22 cellular contexts compared by ENCODE assay signal in the genomic region with DNA sequence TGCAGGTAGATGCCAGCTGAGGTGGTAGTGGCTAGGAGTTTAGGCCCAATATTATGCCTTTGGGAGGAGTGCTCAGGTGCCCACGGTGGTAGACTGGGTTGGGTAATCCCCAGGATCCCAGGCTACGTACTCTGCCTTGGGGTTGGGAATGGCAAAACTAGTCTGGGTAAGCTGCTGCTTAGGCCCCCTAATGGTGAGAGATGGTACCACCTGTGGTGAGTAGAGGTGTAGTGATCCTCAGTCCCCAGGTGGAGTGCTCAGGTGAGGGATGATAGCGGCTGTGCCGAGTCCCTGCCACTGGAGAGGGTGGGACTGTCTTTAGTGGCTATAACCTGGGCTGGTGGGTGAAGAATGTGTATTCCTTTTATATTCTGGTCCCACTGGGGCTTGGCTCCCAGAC.
DNase-seq lines count a peak whose midpoint lies in the region; ATAC-seq, FAIRE-seq and TF ChIP-seq lines count a peak whose summit lies in the region.
"Had no signal": no experiment of that assay in that cellular context is flagged by ENCODE, and none has a peak within 500 bp of the region (broad histone marks: within the 10 kb centered on the region; RNA-seq: fewer than 3 reads in every experiment).

No MANE protein-coding gene starts in this region.

- no peaks in the 10 kb centered on the region for H3K36me3 ChIP-seq in HCT116 (ENCODE audit: control insufficient read depth in 1 of 2, insufficient read depth in 2 of 2, low read length in 2 of 2)
- no peaks in the 10 kb centered on the region for H3K36me3 ChIP-seq in GM12878 (ENCODE audit: control insufficient read depth in 2 of 2, insufficient read depth in 2 of 2, low read length in 1 of 2)
- no peaks in the 10 kb centered on the region for H3K36me3 ChIP-seq in naive thymus-derived CD4-positive, alpha-beta T cell (ENCODE audit: control insufficient read depth in 2 of 3, insufficient read depth in 3 of 3, low read length in 3 of 3)
- H3K36me3 ChIP-seq: neutrophil had no signal

- no peak for TF ChIP-seq EP300 in GM12878 (IDR thresholded peaks at IDR 0.05; ENCODE audit: borderline replicate concordance in 1 of 2, control insufficient read depth in 1 of 2, low read depth in 2 of 2, low read length in 2 of 2)

- H3K4me3 Mint-ChIP-seq in naive thymus-derived CD4-positive, alpha-beta T cell, result no peak overlapping the region
- H3K4me3 Mint-ChIP-seq: activated CD4-positive, alpha-beta T cell treated with anti-CD3 and anti-CD28 coated beads for 36 hours; CD8-positive, alpha-beta T cell; effector memory CD8-positive, alpha-beta T cell had no signal

- CTCF ChIA-PET in HCT116 (lab: Charles Lee) (no interaction called here), GM12878 (lab: Yijun Ruan, JAX) (interaction anchor here (1.0 kb wide), 1 partner anchor 9 kb away, joined by 3 read pairs; no protein-coding TSS in a partner anchor)
- CTCF ChIA-PET in naive thymus-derived CD4-positive, alpha-beta T cell (lab: Charles Lee), result no interaction called here

- no peaks in the 10 kb centered on the region for H4K20me1 ChIP-seq in HCT116 (ENCODE audit: insufficient read depth)
- no peaks in the 10 kb centered on the region for H4K20me1 ChIP-seq in GM12878 (ENCODE audit: control insufficient read depth, insufficient read depth)

- no peaks in the 10 kb centered on the region for H3K27me3 ChIP-seq in HCT116 (ENCODE audit: insufficient read depth, low read length)
- no peaks in the 10 kb centered on the region for H3K27me3 ChIP-seq in GM12878 (replicated peaks in 1 of 2; ENCODE audit: control insufficient read depth in 2 of 2, insufficient read depth in 2 of 2, low read length in 1 of 2)
- no peaks in the 10 kb centered on the region for H3K27me3 ChIP-seq in naive thymus-derived CD4-positive, alpha-beta T cell (ENCODE audit: control insufficient read depth in 2 of 2, insufficient read depth in 2 of 2, low read length in 2 of 2)
- H3K27me3 ChIP-seq: body of pancreas, neutrophil had no signal

- peaks cover 3 to 23% (median 12%) of the 10 kb centered on the region in 11 donors for H3K9me3 Mint-ChIP-seq in naive thymus-derived CD4-positive, alpha-beta T cell

- H3K27ac ChIP-seq in HCT116 (ENCODE audit: low read depth, low read length) (no peak overlapping the region), GM12878 (ENCODE audit: control insufficient read depth, insufficient read depth) (no peak overlapping the region)
- no peak overlapping the region for H3K27ac ChIP-seq in naive thymus-derived CD4-positive, alpha-beta T cell (ENCODE audit: low read depth, low read length)
- H3K27ac ChIP-seq: body of pancreas, neutrophil had no signal

- in situ Hi-C loops in GM12878 (cut with MboI), result no loop called here

- BruUV-seq in HCT116 (replicated peaks; lab: Mats Ljungman, UMichigan) (no TSS peak), GM12878 (replicated peaks; lab: Mats Ljungman, UMichigan) (no TSS peak)

- H3K4me3 ChIP-seq in GM12865 (ENCODE audit: low read depth, low read length) (no peak overlapping the region), HCT116 (replicated peaks in 1 of 2; ENCODE audit: low read depth in 1 of 2, low read length in 2 of 2) (no peak overlapping the region), GM12878 (no peak overlapping the region)
- no peak overlapping the region for H3K4me3 ChIP-seq in naive thymus-derived CD4-positive, alpha-beta T cell (ENCODE audit: low read length)
- H3K4me3 ChIP-seq: body of pancreas had no signal

- no peak for FAIRE-seq in GM12878 (lab: Jason Lieb, UNC)
- FAIRE-seq: colon, GM12891 had no signal

- H3K4me1 ChIP-seq in HCT116 (ENCODE audit: control insufficient read depth in 1 of 2, insufficient read depth in 2 of 2, low read length in 2 of 2) (no peaks in the 10 kb centered on the region), GM12878 (ENCODE audit: control insufficient read depth, insufficient read depth, low read length) (no peaks in the 10 kb centered on the region)
- H3K4me1 ChIP-seq in naive thymus-derived CD4-positive, alpha-beta T cell (ENCODE audit: control insufficient read depth in 2 of 2, insufficient read depth in 2 of 2, low read length in 2 of 2), result no peaks in the 10 kb centered on the region
- H3K4me1 ChIP-seq: body of pancreas had no signal

- TF ChIP-seq POLR2A in HCT116 (IDR thresholded peaks at IDR 0.05; ENCODE audit: borderline replicate concordance, extremely low read depth, insufficient read depth, insufficient read length) (no peak), GM12878 (IDR thresholded peaks at IDR 0.05; ENCODE audit: low read depth, low read length) (no peak)

- intact Hi-C loops in HCT116 (cut with micrococcal nuclease), result no loop called here
- intact Hi-C loops in GM12878 (cut with micrococcal nuclease; ENCODE audit: unreplicated experiment), result no loop called here
- intact Hi-C loops in posterior vena cava (cut with DNase I), result no loop called here
- intact Hi-C loops in naive thymus-derived CD4-positive, alpha-beta T cell (cut with micrococcal nuclease), result no loop called here

- H3K9ac ChIP-seq in HCT116 (ENCODE audit: low read length) (no peak overlapping the region), GM12878 (ENCODE audit: control insufficient read depth, insufficient read depth, low read length) (no peak overlapping the region)

- H3K9me2 ChIP-seq in HCT116 (ENCODE audit: insufficient read depth), result no peaks in the 10 kb centered on the region

- H2AFZ ChIP-seq in HCT116 (ENCODE audit: low read depth, low read length, poor library complexity, severe bottlenecking) (no peak overlapping the region), GM12878 (ENCODE audit: control insufficient read depth, low read depth, low read length) (no peak overlapping the region)

- SMC1A ChIA-PET in GM12878 (lab: Charles Lee; ENCODE audit: uncharacterized antibody, unreplicated experiment), result no interaction called here

- H3K36me3 Mint-ChIP-seq in naive thymus-derived CD4-positive, alpha-beta T cell, result no peaks in the 10 kb centered on the region
- H3K36me3 Mint-ChIP-seq: CD8-positive, alpha-beta T cell had no signal

- TF ChIP-seq RAD21 in HCT116 (IDR thresholded peaks at IDR 0.05; ENCODE audit: low read depth) (no peak), GM12878 (IDR thresholded peaks at IDR 0.05; ENCODE audit: insufficient read depth, low read depth, low read length) (no peak)

- no peak overlapping the region for H3K27ac Mint-ChIP-seq in naive thymus-derived CD4-positive, alpha-beta T cell
- H3K27ac Mint-ChIP-seq: activated CD4-positive, alpha-beta T cell treated with anti-CD3 and anti-CD28 coated beads for 36 hours; CD8-positive, alpha-beta T cell; effector memory CD8-positive, alpha-beta T cell had no signal

- peak; percentile 71; the same call in 1 of the 2 replicates for ATAC-seq in HCT116
- peak; percentile 48; the same call in 1 of the 3 replicates for ATAC-seq in GM12878
- ATAC-seq in naive thymus-derived CD4-positive, alpha-beta T cell, result no peak
- no peak for ATAC-seq in HG02973 (IDR thresholded peaks at IDR 0.05; ENCODE audit: unreplicated experiment)
- ATAC-seq: activated CD4-positive, alpha-beta T cell treated with anti-CD3 and anti-CD28 coated beads for 36 hours; body of pancreas; CD8-positive, alpha-beta T cell; effector memory CD8-positive, alpha-beta T cell had no signal

- WGBS in GM12878 (ENCODE audit: insufficient coverage, insufficient replicate concordance, low lambda C conversion rate, missing lambda C conversion rate), result 82% methylated on average over 4 of the region's 4 CpGs

- no peaks in the 10 kb centered on the region for H3K27me3 Mint-ChIP-seq in naive thymus-derived CD4-positive, alpha-beta T cell
- H3K27me3 Mint-ChIP-seq: activated CD4-positive, alpha-beta T cell treated with anti-CD3 and anti-CD28 coated beads for 36 hours; effector memory CD8-positive, alpha-beta T cell had no signal

- POLR2A ChIA-PET in HCT116 (lab: Charles Lee), result no interaction called here
- POLR2A ChIA-PET in GM12878 (lab: Charles Lee), result no interaction called here
- POLR2A ChIA-PET in naive thymus-derived CD4-positive, alpha-beta T cell (lab: Charles Lee), result no interaction called here

- H3K4me1 Mint-ChIP-seq in naive thymus-derived CD4-positive, alpha-beta T cell, result peaks cover 0 to 1% (median 0%) of the 10 kb centered on the region in 7 donors
- H3K4me1 Mint-ChIP-seq: activated CD4-positive, alpha-beta T cell treated with anti-CD3 and anti-CD28 coated beads for 36 hours had no signal

- no peaks in the 10 kb centered on the region for H3K9me3 ChIP-seq in HCT116 (ENCODE audit: control insufficient read depth in 1 of 2, insufficient read depth in 1 of 2, low read depth in 1 of 2, low read length in 2 of 2)
- H3K9me3 ChIP-seq in GM12878 (replicated peaks; ENCODE audit: control insufficient read depth, insufficient read depth, low read length), result no peaks in the 10 kb centered on the region
- no peaks in the 10 kb centered on the region for H3K9me3 ChIP-seq in naive thymus-derived CD4-positive, alpha-beta T cell (ENCODE audit: control insufficient read depth in 2 of 3, low read length in 3 of 3)
- H3K9me3 ChIP-seq: body of pancreas, neutrophil had no signal

- TF ChIP-seq CTCF in GM12865 (IDR thresholded peaks at IDR 0.05; ENCODE audit: insufficient read depth, low read depth, low read length, missing control alignments), result peak; percentile 20
- TF ChIP-seq CTCF in HCT116 (IDR thresholded peaks at IDR 0.05 in 2 of 3, conservative IDR thresholded peaks at IDR 0.05 in 1 of 3; ENCODE audit: borderline replicate concordance in 1 of 3, insufficient read depth in 1 of 3, low read depth in 2 of 3, low read length in 2 of 3), result peak in 2 of 3 experiments; percentile 30 to 37; a peak in 3 of 6 replicates
- 0 out of 6 replicates have a peak, but pooled peaks of 1 of the 3 experiments have one; percentile 6 for TF ChIP-seq CTCF in GM12878 (IDR thresholded peaks at IDR 0.05 in 2 of 3, conservative IDR thresholded peaks at IDR 0.05 in 1 of 3; ENCODE audit: control insufficient read depth in 2 of 3, extremely low read depth in 1 of 3, insufficient read depth in 1 of 3, low read depth in 3 of 3, low read length in 3 of 3)

- H3K4me2 ChIP-seq in HCT116 (ENCODE audit: low read length) (no peak overlapping the region), GM12878 (ENCODE audit: control insufficient read depth, insufficient read depth) (no peak overlapping the region)

- no peaks in the 10 kb centered on the region for H3K79me2 ChIP-seq in HCT116 (ENCODE audit: insufficient read depth, low read length)
- no peaks in the 10 kb centered on the region for H3K79me2 ChIP-seq in GM12878 (ENCODE audit: control insufficient read depth, insufficient read depth, low read length)

- RAD21 ChIA-PET in HCT116 (lab: Charles Lee; ENCODE audit: low non-redundant PET in 1 of 2, low total read pairs in 2 of 2, uncharacterized antibody in 2 of 2, unreplicated experiment in 2 of 2) (no interaction called here), GM12878 (lab: Charles Lee; ENCODE audit: unreplicated experiment) (no interaction called here)

- DNase-seq in GM12865 (ENCODE audit: low read depth) (peak; percentile 1), HCT116 (ENCODE audit: low read depth, low spot score) (no peak), GM12878 (ENCODE audit: low read depth, low spot score) (no peak), iPS-NIHi7 (ENCODE audit: extremely low spot score) (peak; percentile 84), posterior vena cava (ENCODE audit: low spot score) (no peak), epidermal melanocyte (ENCODE audit: insufficient read length, low spot score) (no peak)
- DNase-seq in naive thymus-derived CD4-positive, alpha-beta T cell, result no peak
- DNase-seq: activated CD4-positive, alpha-beta T cell treated with anti-CD3 and anti-CD28 coated beads for 36 hours; body of pancreas; CD8-positive, alpha-beta T cell; effector memory CD8-positive, alpha-beta T cell; EL; NCI-H1105 treated with DMSO at 0.1 percent for 48 hours; NCI-H2107; NCI-H510A treated with DMSO at 0.1 percent for 48 hours; stimulated activated CD4-positive, alpha-beta T cell treated with anti-CD3 and anti-CD28 coated beads, Interleukin-12 subunit alpha, Interleukin-12 subunit beta, amount 100 ng/mL, for 4 hours; stimulated activated CD8-positive, alpha-beta memory T cell treated with anti-CD3 and anti-CD28 coated beads, Interleukin-4, amount 100 ng/mL, for 48 hours; SW 1271 had no signal

Comparison
In these comparisons a context has a peak if more than half of its experiments do, and no peak if none do; other contexts are left out.
1. DNase-seq: peak in GM12865 (single experiment) and iPS-NIHi7 (single experiment); none in HCT116 (single experiment), GM12878 (single experiment), posterior vena cava (single experiment), naive thymus-derived CD4-positive, alpha-beta T cell (0 of 9) and epidermal melanocyte (single experiment).
2. ATAC-seq: peak in HCT116 (single experiment) and GM12878 (single experiment); none in naive thymus-derived CD4-positive, alpha-beta T cell (single experiment) and HG02973 (single experiment).